20 cellular contexts compared by ENCODE assay signal in the genomic region with DNA sequence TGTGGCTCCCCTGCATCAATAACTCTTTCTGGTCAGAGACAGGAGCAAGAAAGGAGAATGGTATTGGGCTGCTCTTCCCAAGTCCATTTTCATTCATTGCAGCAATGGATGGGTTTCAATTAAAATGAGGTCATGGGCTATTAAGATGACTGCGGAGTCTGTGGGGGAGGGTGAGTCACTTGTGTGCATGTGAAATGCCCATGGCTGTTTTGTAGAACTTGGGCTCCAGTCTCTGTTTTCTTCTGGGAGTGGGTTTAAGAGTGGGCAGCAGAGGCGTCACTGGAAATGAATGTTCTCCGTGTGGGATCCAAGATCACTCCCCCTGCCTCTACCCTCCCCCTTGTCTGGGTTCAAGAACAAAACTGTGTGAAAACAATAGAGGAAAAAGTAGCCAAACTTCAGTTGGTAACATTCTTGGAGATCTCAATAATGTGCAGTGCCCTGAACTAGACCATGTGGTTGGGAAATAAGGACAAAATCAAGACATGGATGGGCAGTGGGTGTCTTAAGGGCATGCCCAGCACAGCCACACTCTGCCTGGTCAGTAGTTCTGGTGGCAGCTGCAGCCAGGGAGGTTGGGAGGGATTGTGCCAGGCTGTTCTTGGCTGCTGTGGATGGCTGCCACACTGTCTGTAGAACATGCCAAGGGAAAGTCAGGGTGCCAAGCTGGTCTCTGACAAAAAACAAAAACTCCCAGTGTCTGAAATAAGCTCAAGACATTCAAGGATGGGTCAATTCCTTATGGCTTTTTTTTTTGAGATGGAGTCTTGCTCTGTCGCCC.
DNase-seq lines count a peak whose midpoint lies in the region; ATAC-seq and TF ChIP-seq lines count a peak whose summit lies in the region.
"Had no signal": no experiment of that assay in that cellular context is flagged by ENCODE, and none has a peak within 500 bp of the region (broad histone marks: within the 10 kb centered on the region; RNA-seq: fewer than 3 reads in every experiment).

No MANE protein-coding gene starts in this region.

- 72 to 89% methylated on average over 4 of the region's 4 CpGs for WGBS in testis, 2 donors

- intact Hi-C loops in MCF 10A (cut with micrococcal nuclease), result no loop called here
- intact Hi-C loops in breast epithelium (cut with DNase I; ENCODE audit: low total_unique reads), result loop anchor here (1.0 kb wide), 1 partner anchor 19 kb away; no protein-coding TSS in a partner anchor
- intact Hi-C loops in testis (cut with DNase I; ENCODE audit: low total_unique reads), result no loop called here

- no peaks in the 10 kb centered on the region for H3K36me3 Mint-ChIP-seq in MCF 10A (ENCODE audit: insufficient read depth, unreplicated experiment)
- no peaks in the 10 kb centered on the region for H3K36me3 Mint-ChIP-seq in activated T-helper 17 cell treated with anti-CD3 and anti-CD28 coated beads, Interleukin-2, amount 50 U/mL, for 72 hours (ENCODE audit: low read depth)
- H3K36me3 Mint-ChIP-seq: CD4-positive, alpha-beta memory T cell; WTC11 had no signal

- TF ChIP-seq CTCF in MCF 10A (IDR thresholded peaks at IDR 0.05; ENCODE audit: unreplicated experiment) (no peak), breast epithelium (IDR thresholded peaks at IDR 0.05) (no peak), testis (IDR thresholded peaks at IDR 0.05) (no peak)

- no peaks in the 10 kb centered on the region for H3K36me3 ChIP-seq in breast epithelium
- no peaks in the 10 kb centered on the region for H3K36me3 ChIP-seq in testis (ENCODE audit: low read depth, missing control alignments)
- H3K36me3 ChIP-seq: SJSA1 had no signal

- H3K4me3 ChIP-seq in breast epithelium, result no peak overlapping the region
- H3K4me3 ChIP-seq in testis, result no peak overlapping the region
- H3K4me3 ChIP-seq: SJSA1 had no signal

- H3K27ac ChIP-seq in breast epithelium (no peak overlapping the region), testis (no peak overlapping the region)
- H3K27ac ChIP-seq: SJSA1 had no signal

- ATAC-seq in activated T-helper 17 cell treated with anti-CD3 and anti-CD28 coated beads, Interleukin-2, amount 50 U/mL, for 72 hours (replicated peaks), result peak; percentile 60
- no peak for ATAC-seq in HG02798 (IDR thresholded peaks at IDR 0.05; ENCODE audit: poor library complexity, unreplicated experiment)
- ATAC-seq: left lobe of liver, WTC11 had no signal

- no peaks in the 10 kb centered on the region for H3K4me1 ChIP-seq in breast epithelium
- H3K4me1 ChIP-seq in testis, result no peaks in the 10 kb centered on the region
- H3K4me1 ChIP-seq: SJSA1 had no signal

- H3K27me3 ChIP-seq in breast epithelium (no peaks in the 10 kb centered on the region), testis (no peaks in the 10 kb centered on the region)
- H3K27me3 ChIP-seq: SJSA1 had no signal

- H3K9me3 ChIP-seq in breast epithelium, result peaks cover 2 to 6% of the 10 kb centered on the region in 2 donors
- no peaks in the 10 kb centered on the region for H3K9me3 ChIP-seq in testis
- H3K9me3 ChIP-seq: SJSA1 had no signal

- no peak overlapping the region for H3K27ac Mint-ChIP-seq in MCF 10A (ENCODE audit: low read depth, unreplicated experiment)
- H3K27ac Mint-ChIP-seq in activated T-helper 17 cell treated with anti-CD3 and anti-CD28 coated beads, Interleukin-2, amount 50 U/mL, for 72 hours, result peak overlapping the region; percentile 37
- H3K27ac Mint-ChIP-seq: activated T-helper 2 cell treated with anti-CD3 and anti-CD28 coated beads, Interferon-gamma antibody, Interleukin-2, Interleukin-4, amounts not matched to agents 10 μg/mL and 5 μg/mL and 100 μg/mL, durations not matched to agents 14 hours and 24 hours and 36 hours; WTC11 had no signal

- no peaks in the 10 kb centered on the region for H3K4me1 Mint-ChIP-seq in MCF 10A (ENCODE audit: insufficient read depth, unreplicated experiment)
- peaks cover 10% of the 10 kb centered on the region for H3K4me1 Mint-ChIP-seq in activated T-helper 17 cell treated with anti-CD3 and anti-CD28 coated beads, Interleukin-2, amount 50 U/mL, for 72 hours
- H3K4me1 Mint-ChIP-seq: CD4-positive, alpha-beta memory T cell had no signal

- POLR2A ChIA-PET in MCF 10A (lab: Yijun Ruan, JAX), result no interaction called here

- TF ChIP-seq POLR2A in breast epithelium (IDR thresholded peaks at IDR 0.05) (no peak), testis (IDR thresholded peaks at IDR 0.05) (no peak)

- no peaks in the 10 kb centered on the region for H3K27me3 Mint-ChIP-seq in MCF 10A (ENCODE audit: insufficient read depth, unreplicated experiment)
- H3K27me3 Mint-ChIP-seq in activated T-helper 17 cell treated with anti-CD3 and anti-CD28 coated beads, Interleukin-2, amount 50 U/mL, for 72 hours, result no peaks in the 10 kb centered on the region
- H3K27me3 Mint-ChIP-seq: CD4-positive, alpha-beta memory T cell had no signal

- H3K9me3 Mint-ChIP-seq in MCF 10A (ENCODE audit: unreplicated experiment), result no peaks in the 10 kb centered on the region
- no peaks in the 10 kb centered on the region for H3K9me3 Mint-ChIP-seq in activated T-helper 17 cell treated with anti-CD3 and anti-CD28 coated beads, Interleukin-2, amount 50 U/mL, for 72 hours
- H3K9me3 Mint-ChIP-seq: activated T-helper 2 cell treated with anti-CD3 and anti-CD28 coated beads, Interferon-gamma antibody, Interleukin-2, Interleukin-4, amounts not matched to agents 10 μg/mL and 5 μg/mL and 100 μg/mL, durations not matched to agents 14 hours and 24 hours and 36 hours; CD4-positive, alpha-beta memory T cell had no signal

- H3K4me3 Mint-ChIP-seq in MCF 10A (ENCODE audit: unreplicated experiment), result no peak overlapping the region
- no peak overlapping the region for H3K4me3 Mint-ChIP-seq in activated T-helper 17 cell treated with anti-CD3 and anti-CD28 coated beads, Interleukin-2, amount 50 U/mL, for 72 hours
- H3K4me3 Mint-ChIP-seq: CD4-positive, alpha-beta memory T cell; T-helper 2 cell treated with Interferon-gamma antibody and Interleukin-4, amounts not matched to agents 5 μg/mL and 100 μg/mL, for 36 hours; WTC11 had no signal

- CTCF ChIA-PET in MCF 10A (lab: Yijun Ruan, JAX), result no interaction called here

- BruUV-seq in MCF 10A (replicated peaks; lab: Mats Ljungman, UMichigan), result no TSS peak

- DNase-seq in MCF 10A (ENCODE audit: unreplicated experiment) (peak; percentile 9), breast epithelium (ENCODE audit: low spot score in 2 of 2) (no peak), kidney tubule cell (ENCODE audit: low spot score) (peak; percentile 11), testis (peak; percentile 20), AG08395 (ENCODE audit: low spot score) (no peak)
- no peak for DNase-seq in activated naive CD4-positive, alpha-beta T cell (lab: John Stamatoyannopoulos, UW)
- DNase-seq: CD4-positive, alpha-beta memory T cell; DND-41; erythroblast; NCI-H1417 treated with DMSO at 0.1 percent for 48 hours; NCI-H748 treated with DMSO at 0.1 percent for 48 hours; stimulated activated CD4-positive, alpha-beta T cell treated with anti-CD3 and anti-CD28 coated beads, Interleukin-12 subunit alpha, Interleukin-12 subunit beta, amount 100 ng/mL, for 4 hours; stimulated activated CD8-positive, alpha-beta memory T cell treated with anti-CD3 and anti-CD28 coated beads, Interleukin-4, amount 100 ng/mL, for 48 hours had no signal

Comparison
In these comparisons a context has a peak if more than half of its experiments do, and no peak if none do; other contexts are left out.
1. DNase-seq: peak in MCF 10A (single experiment), kidney tubule cell (single experiment) and testis (single experiment); none in breast epithelium (0 of 2), activated naive CD4-positive, alpha-beta T cell (0 of 4) and AG08395 (single experiment).